In genomic region chr1:208107817-208108608, GRCh38 we compare ENCODE assay signal across 12 cellular contexts.
DNase-seq lines count a peak whose midpoint lies in the region; FAIRE-seq and TF ChIP-seq lines count a peak whose summit lies in the region.
"Had no signal": no experiment of that assay in that cellular context is flagged by ENCODE, and none has a peak within 500 bp of the region (broad histone marks: within the 10 kb centered on the region; RNA-seq: fewer than 3 reads in every experiment).

No MANE protein-coding gene starts in this region.

- DNase-seq in AG09309 (ENCODE audit: low read depth) (peak; percentile 45), M059J (ENCODE audit: low read depth) (peak; percentile 99), epithelial cell of esophagus (ENCODE audit: low read depth) (peak; percentile 94), nephron progenitor cell (no peak), putamen (ENCODE audit: low spot score) (no peak), GM12891 (ENCODE audit: insufficient read length, low spot score) (no peak), SIG-M5 (lab: John Stamatoyannopoulos, UW) (no peak)
- no peak for DNase-seq in stimulated activated CD4-positive, alpha-beta T cell treated with anti-CD3 and anti-CD28 coated beads, Interleukin-4, amount 100 ng/mL, for 24 hours
- DNase-seq: activated CD4-positive, alpha-beta T cell treated with anti-CD3 and anti-CD28 coated beads for 1 hour; erythroblast; OCI-M1 had no signal

- H3K4me1 Mint-ChIP-seq in nephron progenitor cell = peaks cover 71% of the 10 kb centered on the region

- H3K27ac Mint-ChIP-seq in nephron progenitor cell = peak overlapping the region; percentile 52
- H3K27ac Mint-ChIP-seq: activated naive CD8-positive, alpha-beta T cell had no signal

- no peak for TF ChIP-seq POLR2A in GM12891 (IDR thresholded peaks at IDR 0.05; ENCODE audit: low read depth, low read length)

- H3K4me3 ChIP-seq in AG09309 (ENCODE audit: control insufficient read depth, low read depth, low read length) (no peak overlapping the region), epithelial cell of esophagus (ENCODE audit: low read length) (no peak overlapping the region)

- H3K9me3 Mint-ChIP-seq in nephron progenitor cell = no peaks in the 10 kb centered on the region

- H3K4me3 Mint-ChIP-seq in nephron progenitor cell = no peak overlapping the region
- H3K4me3 Mint-ChIP-seq: activated naive CD8-positive, alpha-beta T cell had no signal

- peaks cover 25% of the 10 kb centered on the region for H3K36me3 Mint-ChIP-seq in nephron progenitor cell (ENCODE audit: low read depth)
- H3K36me3 Mint-ChIP-seq: activated naive CD8-positive, alpha-beta T cell had no signal

- H3K27me3 Mint-ChIP-seq in nephron progenitor cell (ENCODE audit: low read depth, poor library complexity) = peaks cover 22% of the 10 kb centered on the region
- H3K27me3 Mint-ChIP-seq: activated naive CD8-positive, alpha-beta T cell had no signal

- no peak for FAIRE-seq in GM12891 (lab: Jason Lieb, UNC)

- TF ChIP-seq CTCF in AG09309 (IDR thresholded peaks at IDR 0.05; ENCODE audit: control insufficient read depth, insufficient read depth, low read depth, low read length, missing control alignments) (no peak), epithelial cell of esophagus (IDR thresholded peaks at IDR 0.05; ENCODE audit: insufficient read depth, low read depth, low read length, missing control alignments) (no peak), nephron progenitor cell (IDR thresholded peaks at IDR 0.05) (no peak)

TF ChIP-seq in GM12891, 5 proteins besides CTCF, POLR2A, EP300 and RAD21:
- no peak for TF ChIP-seq PAX5 (IDR thresholded peaks at IDR 0.05; ENCODE audit: insufficient read depth, low read length, severe bottlenecking)
- TF ChIP-seq POLR2AphosphoS5 (IDR thresholded peaks at IDR 0.05; ENCODE audit: low read depth, low read length) = no peak
- TF ChIP-seq SPI1 (IDR thresholded peaks at IDR 0.05; ENCODE audit: low read depth, low read length) = no peak
- no peak for TF ChIP-seq POU2F2 (IDR thresholded peaks at IDR 0.05; ENCODE audit: low read depth, low read length)
- TF ChIP-seq TAF1 (IDR thresholded peaks at IDR 0.05; ENCODE audit: low read depth, low read length) = no peak

Comparison
In these comparisons a context has a peak if more than half of its experiments do, and no peak if none do; other contexts are left out.
1. DNase-seq: peak in AG09309 (single experiment), M059J (single experiment) and epithelial cell of esophagus (single experiment); none in nephron progenitor cell (single experiment), stimulated activated CD4-positive, alpha-beta T cell treated with anti-CD3 and anti-CD28 coated beads, Interleukin-4, amount 100 ng/mL, for 24 hours (single experiment), putamen (single experiment), GM12891 (single experiment) and SIG-M5 (single experiment).